In genomic region chr1:58739851-58740466, GRCh38 we compare ENCODE assay signal across 9 cellular contexts. TPM values are rescaled to one million over a fixed set of nuclear protein-coding genes. Genes with fewer than 3 reads are reported as not detected.
DNase-seq lines count a peak whose midpoint lies in the region; ATAC-seq and TF ChIP-seq lines count a peak whose summit lies in the region.
"Had no signal": no experiment of that assay in that cellular context is flagged by ENCODE, and none has a peak within 500 bp of the region (broad histone marks: within the 10 kb centered on the region; RNA-seq: fewer than 3 reads in every experiment).

No MANE protein-coding gene starts in this region.

- no peaks in the 10 kb centered on the region for H3K9me3 Mint-ChIP-seq in natural killer cell
- no peaks in the 10 kb centered on the region for H3K9me3 Mint-ChIP-seq in natural killer cell treated with Interleukin-12 subunit alpha and Interleukin-12 subunit beta and Interleukin-15 and Interleukin-18, amount 100 ng/mL, for 72 hours
- H3K9me3 Mint-ChIP-seq in nephron = peaks cover 2% of the 10 kb centered on the region
- H3K9me3 Mint-ChIP-seq: dendritic cell treated with granulocyte-macrophage colony-stimulating factor and Interleukin-4, amounts not matched to agents 40 ng/mL and 50 ng/mL, for 4 days had no signal

- H3K27ac Mint-ChIP-seq in natural killer cell = no peak overlapping the region
- no peak overlapping the region for H3K27ac Mint-ChIP-seq in natural killer cell treated with Interleukin-12 subunit alpha and Interleukin-12 subunit beta and Interleukin-15 and Interleukin-18, amount 100 ng/mL, for 72 hours
- peak overlapping the region in 2 of 3 experiments; percentile 55 to 73 for H3K27ac Mint-ChIP-seq in nephron
- H3K27ac Mint-ChIP-seq: dendritic cell treated with granulocyte-macrophage colony-stimulating factor and Interleukin-4, amounts not matched to agents 40 ng/mL and 50 ng/mL, for 4 days had no signal

- H3K4me1 Mint-ChIP-seq in natural killer cell = peaks cover 9 to 25% of the 10 kb centered on the region in 2 donors
- H3K4me1 Mint-ChIP-seq in natural killer cell treated with Interleukin-12 subunit alpha and Interleukin-12 subunit beta and Interleukin-15 and Interleukin-18, amount 100 ng/mL, for 72 hours (ENCODE audit: low read depth in 2 of 2) = peaks cover 8 to 12% of the 10 kb centered on the region in 2 donors
- peaks cover 18% of the 10 kb centered on the region for H3K4me1 Mint-ChIP-seq in nephron

- H3K27me3 Mint-ChIP-seq in natural killer cell (ENCODE audit: low read depth in 2 of 2) (no peaks in the 10 kb centered on the region), nephron (ENCODE audit: low read depth) (peaks cover 8% of the 10 kb centered on the region)
- H3K27me3 Mint-ChIP-seq in natural killer cell treated with Interleukin-12 subunit alpha and Interleukin-12 subunit beta and Interleukin-15 and Interleukin-18, amount 100 ng/mL, for 72 hours = peaks cover 0 to 3% of the 10 kb centered on the region in 2 donors
- H3K27me3 Mint-ChIP-seq: dendritic cell treated with granulocyte-macrophage colony-stimulating factor and Interleukin-4, amounts not matched to agents 40 ng/mL and 50 ng/mL, for 4 days had no signal

- intact Hi-C loops in natural killer cell (cut with micrococcal nuclease) = loop anchor here (1.0 to 5.0 kb wide), 4 partner anchors 29 to 1207 kb away; no protein-coding TSS in a partner anchor

- DNase-seq in natural killer cell = no peak
- no peak for DNase-seq in natural killer cell treated with Interleukin-12 subunit alpha and Interleukin-12 subunit beta and Interleukin-15 and Interleukin-18, amount 100 ng/mL, for 72 hours (ENCODE audit: low spot score)
- DNase-seq in NCI-H1417 treated with DMSO at 0.1 percent for 48 hours (lab: John Stamatoyannopoulos, UW) = peak; percentile 43
- DNase-seq in SK-N-MC (ENCODE audit: low read depth, low spot score) = peak; percentile 70
- no peak for DNase-seq in epithelial cell of proximal tubule (ENCODE audit: low read depth)

- TF ChIP-seq CTCF in natural killer cell (IDR thresholded peaks at IDR 0.05) (peak; percentile 94), epithelial cell of proximal tubule (conservative IDR thresholded peaks at IDR 0.05; ENCODE audit: low read depth, low read length) (peak; percentile 80), nephron (IDR thresholded peaks at IDR 0.05; ENCODE audit: unreplicated experiment in 3 of 3) (peak; percentile 85 to 93 (median 86))

- H3K4me3 ChIP-seq in SK-N-MC (no peak overlapping the region), epithelial cell of proximal tubule (ENCODE audit: low read depth, low read length) (no peak overlapping the region)

- no peaks in the 10 kb centered on the region for H3K36me3 ChIP-seq in SK-N-MC (ENCODE audit: insufficient read depth, low read length)

- ATAC-seq in natural killer cell = peak; percentile 57 to 69 (median 58)
- ATAC-seq in natural killer cell treated with Interleukin-12 subunit alpha and Interleukin-12 subunit beta and Interleukin-15 and Interleukin-18, amount 100 ng/mL, for 72 hours = no peak
- ATAC-seq in HG03196 (IDR thresholded peaks at IDR 0.05; ENCODE audit: unreplicated experiment) = no peak
- no peak for ATAC-seq in GM21717 (IDR thresholded peaks at IDR 0.05; ENCODE audit: unreplicated experiment)

- no peak overlapping the region for H3K9ac ChIP-seq in SK-N-MC (ENCODE audit: insufficient read length)

- H3K9me3 ChIP-seq in SK-N-MC (ENCODE audit: low read depth, low read length) = no peaks in the 10 kb centered on the region

- H3K4me3 Mint-ChIP-seq in natural killer cell = no peak overlapping the region
- no peak overlapping the region for H3K4me3 Mint-ChIP-seq in natural killer cell treated with Interleukin-12 subunit alpha and Interleukin-12 subunit beta and Interleukin-15 and Interleukin-18, amount 100 ng/mL, for 72 hours
- no peak overlapping the region for H3K4me3 Mint-ChIP-seq in nephron
- H3K4me3 Mint-ChIP-seq: dendritic cell treated with granulocyte-macrophage colony-stimulating factor and Interleukin-4, amounts not matched to agents 40 ng/mL and 50 ng/mL, for 4 days had no signal

- H3K36me3 Mint-ChIP-seq in natural killer cell (no peaks in the 10 kb centered on the region), nephron (ENCODE audit: low read depth) (no peaks in the 10 kb centered on the region)
- no peaks in the 10 kb centered on the region for H3K36me3 Mint-ChIP-seq in natural killer cell treated with Interleukin-12 subunit alpha and Interleukin-12 subunit beta and Interleukin-15 and Interleukin-18, amount 100 ng/mL, for 72 hours

- H3K27ac ChIP-seq in SK-N-MC = no peak overlapping the region

RNA-seq across cellular contexts. Expression of gene MYSM1, which starts 40.1 kb away (rescaled TPM):
- total RNA-seq in natural killer cell (10 to 100 TPM; 73.1 to 77.9 (median 76.0) TPM), epithelial cell of proximal tubule (5.9 and 6.3 TPM in 2 replicates)
- total RNA-seq in natural killer cell treated with Interleukin-12 subunit alpha and Interleukin-12 subunit beta and Interleukin-15 and Interleukin-18, amount 100 ng/mL, for 72 hours = 10 to 100 TPM; 42.1 to 58.4 TPM

RNA-seq across cellular contexts. Expression of gene JUN, which starts 43.9 kb away (rescaled TPM):
- total RNA-seq in natural killer cell (1,000 to 10,000 TPM; 1,209 to 1,942 (median 1,808) TPM), epithelial cell of proximal tubule (89.6 and 91.6 TPM in 2 replicates)
- total RNA-seq in natural killer cell treated with Interleukin-12 subunit alpha and Interleukin-12 subunit beta and Interleukin-15 and Interleukin-18, amount 100 ng/mL, for 72 hours = 10 to 100 TPM; 62.2 to 90.1 TPM

Comparison
In these comparisons a context has a peak if more than half of its experiments do, and no peak if none do; other contexts are left out.
1. ATAC-seq: peak in natural killer cell (3 of 3); none in natural killer cell treated with Interleukin-12 subunit alpha and Interleukin-12 subunit beta and Interleukin-15 and Interleukin-18, amount 100 ng/mL, for 72 hours (0 of 2), HG03196 (single experiment) and GM21717 (single experiment).
2. RNA of gene JUN, which starts 43.9 kb away (total RNA-seq): 1,209 to 1,942 TPM in natural killer cell; 62.2 to 90.1 TPM in natural killer cell treated with Interleukin-12 subunit alpha and Interleukin-12 subunit beta and Interleukin-15 and Interleukin-18, amount 100 ng/mL, for 72 hours and 89.6 to 91.6 TPM in epithelial cell of proximal tubule; every median in the first group is over 10 times any median in the second.
3. DNase-seq: peak in NCI-H1417 treated with DMSO at 0.1 percent for 48 hours (single experiment) and SK-N-MC (single experiment); none in natural killer cell (single experiment), natural killer cell treated with Interleukin-12 subunit alpha and Interleukin-12 subunit beta and Interleukin-15 and Interleukin-18, amount 100 ng/mL, for 72 hours (single experiment) and epithelial cell of proximal tubule (single experiment).
4. H3K27ac Mint-ChIP-seq: peak in nephron (2 of 3); none in natural killer cell (0 of 2) and natural killer cell treated with Interleukin-12 subunit alpha and Interleukin-12 subunit beta and Interleukin-15 and Interleukin-18, amount 100 ng/mL, for 72 hours (0 of 2).
5. Peak in every context shown above with its lines, with median percentiles within 50 percentile points of each other: CTCF ChIP-seq.